In genomic region chr3:5022966-5023776, GRCh38 we compare ENCODE assay signal across 8 cellular contexts. TPM values are rescaled to one million over a fixed set of nuclear protein-coding genes. Genes with fewer than 3 reads are reported as not detected.
A peak's percentile ranks its signal among the peaks of the same experiment; 100 is the strongest.
DNase-seq lines count a peak whose midpoint lies in the region; ATAC-seq and TF ChIP-seq lines count a peak whose summit lies in the region.

No MANE protein-coding gene starts in this region.

- H3K4me3 Mint-ChIP-seq in natural killer cell treated with Interleukin-12 subunit alpha and Interleukin-12 subunit beta and Interleukin-15 and Interleukin-18, amount 100 ng/mL, for 72 hours: peak overlapping the region; percentile 80
- no peak overlapping the region for H3K4me3 Mint-ChIP-seq in CD4-positive, alpha-beta T cell

- CTCF ChIA-PET in BJ (lab: Yijun Ruan, JAX): interaction anchor here (0.7 to 7.7 kb wide), 9 partner anchors 11 to 313 kb away, joined by 3 to 98 read pairs (median 5); no protein-coding TSS in a partner anchor
- CTCF ChIA-PET in CD4-positive, alpha-beta T cell (lab: Charles Lee): interaction anchor here (0.6 to 4.6 kb wide), 3 partner anchors 39 to 303 kb away, joined by 3 to 20 read pairs (median 3); no protein-coding TSS in a partner anchor

- peak overlapping the region; percentile 43 to 56 for H3K27ac ChIP-seq in coronary artery
- no peak overlapping the region for H3K27ac ChIP-seq in CD4-positive, alpha-beta T cell (ENCODE audit: low read depth, low read length)

- H3K4me3 ChIP-seq in BJ (ENCODE audit: low read depth, low read length) (no peak overlapping the region), coronary artery (no peak overlapping the region)

- H3K9me3 ChIP-seq in CD4-positive, alpha-beta T cell (ENCODE audit: control insufficient read depth, low read length): no peaks in the 10 kb centered on the region

- POLR2A ChIA-PET in BJ (lab: Charles Lee): interaction anchor here (0.6 kb wide), 1 partner anchor 51 kb away, joined by 4 read pairs; no protein-coding TSS in a partner anchor
- POLR2A ChIA-PET in CD4-positive, alpha-beta T cell (lab: Charles Lee): interaction anchor here (1.0 kb wide), 1 partner anchor 201 kb away, joined by 4 read pairs; no protein-coding TSS in a partner anchor

- peaks cover 3% of the 10 kb centered on the region for H3K9me3 Mint-ChIP-seq in natural killer cell treated with Interleukin-12 subunit alpha and Interleukin-12 subunit beta and Interleukin-15 and Interleukin-18, amount 100 ng/mL, for 72 hours
- no peaks in the 10 kb centered on the region for H3K9me3 Mint-ChIP-seq in CD4-positive, alpha-beta T cell

- H3K27me3 Mint-ChIP-seq in natural killer cell treated with Interleukin-12 subunit alpha and Interleukin-12 subunit beta and Interleukin-15 and Interleukin-18, amount 100 ng/mL, for 72 hours: no peaks in the 10 kb centered on the region
- no peaks in the 10 kb centered on the region for H3K27me3 Mint-ChIP-seq in CD4-positive, alpha-beta T cell

- H3K4me1 Mint-ChIP-seq in natural killer cell treated with Interleukin-12 subunit alpha and Interleukin-12 subunit beta and Interleukin-15 and Interleukin-18, amount 100 ng/mL, for 72 hours (ENCODE audit: low read depth in 2 of 2): peaks cover 78 to 80% of the 10 kb centered on the region in 2 donors
- peaks cover 32% of the 10 kb centered on the region for H3K4me1 Mint-ChIP-seq in CD4-positive, alpha-beta T cell (ENCODE audit: low read depth)

- H3K27ac Mint-ChIP-seq in natural killer cell treated with Interleukin-12 subunit alpha and Interleukin-12 subunit beta and Interleukin-15 and Interleukin-18, amount 100 ng/mL, for 72 hours: peak overlapping the region; percentile 88 to 94
- no peak overlapping the region for H3K27ac Mint-ChIP-seq in CD4-positive, alpha-beta T cell

- TF ChIP-seq CTCF in BJ (IDR thresholded peaks at IDR 0.05; ENCODE audit: insufficient read depth, low read depth, low read length) (no peak), coronary artery (IDR thresholded peaks at IDR 0.05) (no peak)
- TF ChIP-seq CTCF in CD4-positive, alpha-beta T cell (IDR thresholded peaks at IDR 0.05): no peak

- H3K36me3 Mint-ChIP-seq in natural killer cell treated with Interleukin-12 subunit alpha and Interleukin-12 subunit beta and Interleukin-15 and Interleukin-18, amount 100 ng/mL, for 72 hours: no peaks in the 10 kb centered on the region
- no peaks in the 10 kb centered on the region for H3K36me3 Mint-ChIP-seq in CD4-positive, alpha-beta T cell (ENCODE audit: low read depth)

- H3K27me3 ChIP-seq in BJ (ENCODE audit: control insufficient read depth, insufficient read depth, low read length): no peaks in the 10 kb centered on the region
- H3K27me3 ChIP-seq in CD4-positive, alpha-beta T cell (ENCODE audit: control insufficient read depth, insufficient read depth, low read length): no peaks in the 10 kb centered on the region

- H3K36me3 ChIP-seq in BJ (ENCODE audit: control insufficient read depth, insufficient read depth, low read length): no peaks in the 10 kb centered on the region

- DNase-seq in BJ (ENCODE audit: low read depth) (peak; percentile 98), HuH-7.5 (ENCODE audit: low spot score) (peak; percentile 43), coronary artery (ENCODE audit: low spot score) (peak; percentile 81), retina (no peak), NCI-H1436 treated with DMSO at 0.1 percent for 48 hours (lab: John Stamatoyannopoulos, UW) (no peak)
- DNase-seq in natural killer cell treated with Interleukin-12 subunit alpha and Interleukin-12 subunit beta and Interleukin-15 and Interleukin-18, amount 100 ng/mL, for 72 hours (ENCODE audit: low spot score): no peak
- DNase-seq in CD4-positive, alpha-beta T cell: no peak

- intact Hi-C loops in CD4-positive, alpha-beta T cell (cut with DNase I, micrococcal nuclease): no loop called here

- no peak for ATAC-seq in natural killer cell treated with Interleukin-12 subunit alpha and Interleukin-12 subunit beta and Interleukin-15 and Interleukin-18, amount 100 ng/mL, for 72 hours
- ATAC-seq in HG03196 (IDR thresholded peaks at IDR 0.05; ENCODE audit: unreplicated experiment): no peak
- no peak for ATAC-seq in CD4-positive, alpha-beta T cell (ENCODE audit: poor library complexity)

RNA-seq across cellular contexts. Expression of gene BHLHE40, which starts 43.9 kb away (rescaled TPM):
- 15.0 and 18.8 TPM in 2 replicates for polyA plus RNA-seq in BJ (2011; rRNA removed)
- polyA minus RNA-seq in BJ (2011; rRNA and poly(A)+ RNA removed): 26.1 and 27.5 TPM in 2 replicates
- 100 to 1,000 TPM; 579 to 941 TPM for total RNA-seq in natural killer cell treated with Interleukin-12 subunit alpha and Interleukin-12 subunit beta and Interleukin-15 and Interleukin-18, amount 100 ng/mL, for 72 hours
- 100 to 1,000 TPM; 167 to 182 TPM for total RNA-seq in CD4-positive, alpha-beta T cell

Comparison
In these comparisons a context has a peak if more than half of its experiments do, and no peak if none do; other contexts are left out.
1. DNase-seq: peak in BJ (single experiment), HuH-7.5 (single experiment) and coronary artery (single experiment); none in natural killer cell treated with Interleukin-12 subunit alpha and Interleukin-12 subunit beta and Interleukin-15 and Interleukin-18, amount 100 ng/mL, for 72 hours (single experiment), retina (single experiment), NCI-H1436 treated with DMSO at 0.1 percent for 48 hours (single experiment) and CD4-positive, alpha-beta T cell (0 of 10).